Comparison of ENCODE assay signal across 1 cellular context in the genomic region with DNA sequence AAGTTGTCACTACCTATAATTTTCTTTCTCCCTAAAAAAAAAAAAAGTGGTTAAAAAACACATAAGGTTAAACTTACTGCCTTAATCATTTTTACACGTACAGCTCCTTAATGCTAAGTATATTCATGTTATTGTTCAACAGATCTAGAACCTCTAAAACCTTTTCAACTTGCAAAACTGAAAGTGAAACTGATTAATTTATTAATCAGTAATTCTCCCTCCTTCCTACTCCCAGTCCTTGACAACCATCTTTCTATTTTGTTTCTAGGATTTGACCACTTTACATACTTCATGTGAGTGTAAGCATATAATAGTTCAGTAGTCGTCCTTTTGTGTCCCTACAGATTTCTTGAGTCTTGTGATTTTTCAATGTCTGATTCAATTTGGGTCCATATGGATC.
TF ChIP-seq lines count a peak whose summit lies in the region.

No MANE protein-coding gene starts in this region.

TF ChIP-seq in A549, 52 proteins besides CTCF, POLR2A, EP300 and RAD21 (continued from another document):
- no peak for TF ChIP-seq TFCP2L1 (CRISPR knock-in tag; IDR thresholded peaks at IDR 0.05)
- TF ChIP-seq GATA3 (IDR thresholded peaks at IDR 0.05; ENCODE audit: borderline replicate concordance): no peak
- TF ChIP-seq ZFP36 (IDR thresholded peaks at IDR 0.05; ENCODE audit: borderline replicate concordance, partially characterized antibody): no peak
- no peak for TF ChIP-seq HOXB5 (CRISPR knock-in tag; IDR thresholded peaks at IDR 0.05)
- TF ChIP-seq HDAC2 (IDR thresholded peaks at IDR 0.05): no peak
- TF ChIP-seq, protein P1, sequence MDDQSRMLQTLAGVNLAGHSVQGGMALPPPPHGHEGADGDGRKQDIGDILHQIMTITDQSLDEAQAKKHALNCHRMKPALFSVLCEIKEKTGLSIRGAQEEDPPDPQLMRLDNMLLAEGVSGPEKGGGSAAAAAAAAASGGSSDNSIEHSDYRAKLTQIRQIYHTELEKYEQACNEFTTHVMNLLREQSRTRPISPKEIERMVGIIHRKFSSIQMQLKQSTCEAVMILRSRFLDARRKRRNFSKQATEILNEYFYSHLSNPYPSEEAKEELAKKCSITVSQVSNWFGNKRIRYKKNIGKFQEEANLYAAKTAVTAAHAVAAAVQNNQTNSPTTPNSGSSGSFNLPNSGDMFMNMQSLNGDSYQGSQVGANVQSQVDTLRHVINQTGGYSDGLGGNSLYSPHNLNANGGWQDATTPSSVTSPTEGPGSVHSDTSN (IDR thresholded peaks at IDR 0.05): no peak
- TF ChIP-seq ZC3H11A (IDR thresholded peaks at IDR 0.05): no peak
- no peak for TF ChIP-seq JUN (IDR thresholded peaks at IDR 0.05)
- TF ChIP-seq BHLHE40 (IDR thresholded peaks at IDR 0.05; ENCODE audit: low read depth, low read length): no peak
- TF ChIP-seq HOXA7 (CRISPR knock-in tag; IDR thresholded peaks at IDR 0.05): no peak
- TF ChIP-seq POLR2AphosphoS2 (conservative IDR thresholded peaks at IDR 0.05; ENCODE audit: low read length): no peak
